8 cellular contexts compared by ENCODE assay signal in the genomic region with DNA sequence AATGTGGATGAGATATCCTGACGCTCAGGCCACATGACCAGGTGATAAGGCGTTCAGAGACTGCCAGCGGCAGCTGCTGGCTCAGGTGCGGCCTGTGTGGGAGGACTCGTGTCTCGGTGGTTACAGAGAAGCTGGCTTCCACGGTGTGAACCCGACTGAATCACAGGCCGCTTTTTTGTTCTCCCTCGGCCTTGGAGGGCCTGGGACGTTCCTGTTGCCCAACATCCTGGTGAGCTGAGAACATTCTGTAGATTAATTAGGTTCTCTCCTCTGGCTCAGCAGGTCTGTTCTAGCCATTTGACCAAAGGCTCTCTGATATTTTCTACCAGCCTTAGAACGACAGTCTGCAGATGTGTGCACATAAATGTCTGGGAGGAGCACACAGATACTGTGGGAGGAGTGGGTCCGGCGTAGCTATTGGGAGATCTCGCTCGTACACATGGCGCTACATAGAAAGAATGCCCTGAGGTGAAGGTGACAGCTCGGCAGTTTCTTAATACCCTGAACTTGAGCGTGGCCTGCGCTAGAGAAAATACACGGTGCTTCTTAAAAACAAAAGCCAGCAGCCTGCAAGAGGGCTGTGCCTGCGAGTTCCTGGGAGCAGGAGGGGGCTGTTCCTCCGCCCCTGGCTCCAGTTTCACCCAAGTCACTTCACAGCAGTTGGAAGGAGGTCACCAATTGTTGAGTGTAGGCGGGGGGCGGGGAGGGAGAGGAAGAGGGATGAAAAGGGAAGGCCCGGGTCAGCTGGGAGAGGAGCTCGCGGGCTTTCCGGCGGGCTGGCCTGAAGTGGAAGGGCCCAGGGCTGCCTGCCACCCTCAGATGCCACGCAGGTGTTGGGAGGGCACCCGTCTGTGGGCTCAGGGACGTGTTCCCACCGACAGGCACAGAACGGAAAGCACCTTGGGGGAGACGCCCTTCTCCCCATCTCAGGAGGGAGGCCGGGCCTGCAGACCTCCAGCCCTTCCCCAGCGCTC.
DNase-seq lines count a peak whose midpoint lies in the region; ATAC-seq and TF ChIP-seq lines count a peak whose summit lies in the region.

No MANE protein-coding gene starts in this region.

- H3K4me1 Mint-ChIP-seq in GM23338, result peaks cover 50% of the 10 kb centered on the region

- peaks cover 26% of the 10 kb centered on the region for H3K27me3 Mint-ChIP-seq in GM23338 (ENCODE audit: insufficient read depth, low read depth, poor library complexity)

- no peaks in the 10 kb centered on the region for H4K20me1 ChIP-seq in GM23338 (replicated peaks; ENCODE audit: insufficient read depth)

- no peaks in the 10 kb centered on the region for H3K9me2 ChIP-seq in GM23338 (ENCODE audit: insufficient read depth)

- peak overlapping the region; percentile 83 for H2AFZ ChIP-seq in GM23338

- H3K27ac ChIP-seq in GM23338 (ENCODE audit: low read depth) (no peak overlapping the region), muscle layer of colon (ENCODE audit: low read depth, low read length) (peak overlapping the region; percentile 30)
- no peak overlapping the region for H3K27ac ChIP-seq in effector memory CD4-positive, alpha-beta T cell (ENCODE audit: insufficient read depth, low read length, poor library complexity, severe bottlenecking)

- H3F3A ChIP-seq in GM23338 (replicated peaks; ENCODE audit: low read depth), result peaks cover 8% of the 10 kb centered on the region; the same call in 1 of the 2 replicates

- H3K9ac ChIP-seq in muscle layer of colon (ENCODE audit: low read length), result no peak overlapping the region

- no peaks in the 10 kb centered on the region for H3K36me3 Mint-ChIP-seq in GM23338 (ENCODE audit: low read depth)

- H3K9me3 Mint-ChIP-seq in GM23338, result no peaks in the 10 kb centered on the region; the same call in 2 of the 3 replicates

- peak overlapping the region; percentile 74; the same call in 1 of the 2 replicates for H3K27ac Mint-ChIP-seq in GM23338

- ATAC-seq in GM23338 (peak; percentile 69), GM19351 (IDR thresholded peaks at IDR 0.05; ENCODE audit: unreplicated experiment) (no peak)

- H3K4me1 ChIP-seq in GM23338 (ENCODE audit: insufficient read depth) (peaks cover 42% of the 10 kb centered on the region), muscle layer of colon (ENCODE audit: insufficient read depth, low read length) (peaks cover 14% of the 10 kb centered on the region)
- no peaks in the 10 kb centered on the region for H3K4me1 ChIP-seq in effector memory CD4-positive, alpha-beta T cell (ENCODE audit: control insufficient read depth, insufficient read depth, low read length, poor library complexity, severe bottlenecking)

- no peaks in the 10 kb centered on the region for H3K79me2 ChIP-seq in GM23338 (replicated peaks; ENCODE audit: insufficient read depth)

- DNase-seq in AG09309 (ENCODE audit: low read depth) (no peak), GM23338 (ENCODE audit: low spot score) (peak; percentile 72), NCI-H69 (lab: John Stamatoyannopoulos, UW) (peak; percentile 17), epithelial cell of proximal tubule (ENCODE audit: low read depth) (no peak), ureter (ENCODE audit: low spot score) (peak; percentile 83)
- DNase-seq in effector memory CD4-positive, alpha-beta T cell, result no peak

- H3K36me3 ChIP-seq in GM23338 (ENCODE audit: insufficient read depth), result no peaks in the 10 kb centered on the region; the same call in 1 of the 2 replicates
- no peaks in the 10 kb centered on the region for H3K36me3 ChIP-seq in muscle layer of colon (ENCODE audit: insufficient read depth, low read length)
- H3K36me3 ChIP-seq in effector memory CD4-positive, alpha-beta T cell (ENCODE audit: control insufficient read depth, insufficient read depth, low read length), result no peaks in the 10 kb centered on the region

- H3K4me2 ChIP-seq in GM23338, result peak overlapping the region; percentile 84

- H3K27me3 ChIP-seq in GM23338 (ENCODE audit: insufficient read depth) (peaks cover 47% of the 10 kb centered on the region), muscle layer of colon (ENCODE audit: control insufficient read depth in 1 of 2, insufficient read depth in 2 of 2, low read length in 2 of 2) (no peaks in the 10 kb centered on the region)
- H3K27me3 ChIP-seq in effector memory CD4-positive, alpha-beta T cell (replicated peaks; ENCODE audit: control insufficient read depth, insufficient read depth, low read length, poor library complexity, severe bottlenecking), result peaks cover 6% of the 10 kb centered on the region

- H3K9me3 ChIP-seq in muscle layer of colon (ENCODE audit: low read length), result no peaks in the 10 kb centered on the region
- no peaks in the 10 kb centered on the region for H3K9me3 ChIP-seq in effector memory CD4-positive, alpha-beta T cell (ENCODE audit: control insufficient read depth, low read length)

- no peak for TF ChIP-seq CTCF in AG09309 (IDR thresholded peaks at IDR 0.05; ENCODE audit: control insufficient read depth, insufficient read depth, low read depth, low read length, missing control alignments)
- TF ChIP-seq CTCF in GM23338 (conservative IDR thresholded peaks at IDR 0.05; ENCODE audit: low read depth in 2 of 2), result no peak
- no peak for TF ChIP-seq CTCF in epithelial cell of proximal tubule (conservative IDR thresholded peaks at IDR 0.05; ENCODE audit: low read depth, low read length)

- H3K4me3 ChIP-seq in AG09309 (ENCODE audit: control insufficient read depth, low read depth, low read length) (peak overlapping the region; percentile 39), GM23338 (peak overlapping the region; percentile 57), epithelial cell of proximal tubule (ENCODE audit: low read depth, low read length) (peak overlapping the region; percentile 18), muscle layer of colon (ENCODE audit: low read depth in 1 of 2, low read length in 2 of 2) (peak overlapping the region; percentile 34 to 50)
- H3K4me3 ChIP-seq in effector memory CD4-positive, alpha-beta T cell (ENCODE audit: insufficient read depth, low read depth, low read length, poor library complexity, severe bottlenecking), result no peak overlapping the region

- H3K4me3 Mint-ChIP-seq in GM23338, result peak overlapping the region; percentile 80

TF ChIP-seq in GM23338, 12 proteins besides CTCF, POLR2A, EP300 and RAD21 (continues in another document):
- TF ChIP-seq CREB1 (CRISPR knock-in tag; IDR thresholded peaks at IDR 0.05; ENCODE audit: low read depth) (no peak), NANOG (IDR thresholded peaks at IDR 0.05; ENCODE audit: borderline replicate concordance) (no peak)
- TF ChIP-seq, protein P1, sequence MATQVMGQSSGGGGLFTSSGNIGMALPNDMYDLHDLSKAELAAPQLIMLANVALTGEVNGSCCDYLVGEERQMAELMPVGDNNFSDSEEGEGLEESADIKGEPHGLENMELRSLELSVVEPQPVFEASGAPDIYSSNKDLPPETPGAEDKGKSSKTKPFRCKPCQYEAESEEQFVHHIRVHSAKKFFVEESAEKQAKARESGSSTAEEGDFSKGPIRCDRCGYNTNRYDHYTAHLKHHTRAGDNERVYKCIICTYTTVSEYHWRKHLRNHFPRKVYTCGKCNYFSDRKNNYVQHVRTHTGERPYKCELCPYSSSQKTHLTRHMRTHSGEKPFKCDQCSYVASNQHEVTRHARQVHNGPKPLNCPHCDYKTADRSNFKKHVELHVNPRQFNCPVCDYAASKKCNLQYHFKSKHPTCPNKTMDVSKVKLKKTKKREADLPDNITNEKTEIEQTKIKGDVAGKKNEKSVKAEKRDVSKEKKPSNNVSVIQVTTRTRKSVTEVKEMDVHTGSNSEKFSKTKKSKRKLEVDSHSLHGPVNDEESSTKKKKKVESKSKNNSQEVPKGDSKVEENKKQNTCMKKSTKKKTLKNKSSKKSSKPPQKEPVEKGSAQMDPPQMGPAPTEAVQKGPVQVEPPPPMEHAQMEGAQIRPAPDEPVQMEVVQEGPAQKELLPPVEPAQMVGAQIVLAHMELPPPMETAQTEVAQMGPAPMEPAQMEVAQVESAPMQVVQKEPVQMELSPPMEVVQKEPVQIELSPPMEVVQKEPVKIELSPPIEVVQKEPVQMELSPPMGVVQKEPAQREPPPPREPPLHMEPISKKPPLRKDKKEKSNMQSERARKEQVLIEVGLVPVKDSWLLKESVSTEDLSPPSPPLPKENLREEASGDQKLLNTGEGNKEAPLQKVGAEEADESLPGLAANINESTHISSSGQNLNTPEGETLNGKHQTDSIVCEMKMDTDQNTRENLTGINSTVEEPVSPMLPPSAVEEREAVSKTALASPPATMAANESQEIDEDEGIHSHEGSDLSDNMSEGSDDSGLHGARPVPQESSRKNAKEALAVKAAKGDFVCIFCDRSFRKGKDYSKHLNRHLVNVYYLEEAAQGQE (IDR thresholded peaks at IDR 0.05; ENCODE audit: unreplicated experiment), result no peak

Comparison
In these comparisons a context has a peak if more than half of its experiments do, and no peak if none do; other contexts are left out.
1. DNase-seq: peak in GM23338 (single experiment), NCI-H69 (single experiment) and ureter (single experiment); none in AG09309 (single experiment), epithelial cell of proximal tubule (single experiment) and effector memory CD4-positive, alpha-beta T cell (0 of 3).